In the genomic region with DNA sequence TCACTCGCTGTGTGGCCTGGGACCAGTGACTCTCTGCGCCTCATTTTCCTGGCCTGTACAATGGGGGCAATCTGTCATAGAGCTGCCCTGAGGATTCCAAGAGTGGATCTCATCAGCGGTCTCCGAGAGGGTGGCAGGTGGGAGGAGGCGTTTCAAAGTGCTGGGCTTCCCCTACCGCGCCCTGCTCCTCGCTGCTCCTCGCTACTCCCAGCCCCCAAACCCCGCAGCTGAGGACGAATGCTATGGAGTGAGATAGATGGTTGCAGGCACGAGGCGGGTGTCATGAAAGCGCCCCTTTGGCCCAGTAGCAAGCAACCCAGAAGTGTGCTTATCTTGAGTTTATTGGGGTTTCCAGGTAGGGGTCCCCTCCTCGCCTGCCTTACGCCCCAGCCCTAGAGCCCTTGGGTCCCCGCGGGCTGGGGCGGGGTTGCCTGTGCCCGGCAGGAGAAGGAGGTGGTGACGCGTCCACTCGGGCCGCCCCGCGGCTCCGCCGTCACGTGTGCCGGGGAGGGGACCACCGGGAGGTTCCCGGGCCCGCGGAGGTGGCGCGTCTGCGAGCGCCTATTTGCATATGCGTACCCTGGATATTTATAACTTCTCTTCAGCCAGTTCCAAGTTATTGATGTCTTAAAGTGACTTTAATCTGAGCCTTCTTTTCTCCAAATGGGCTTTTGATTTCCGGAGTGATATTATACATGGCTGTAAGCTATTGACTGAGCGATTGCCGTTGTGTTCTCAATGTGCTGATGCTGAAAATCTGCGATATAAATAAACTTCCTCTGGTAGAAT, we compare ENCODE assay signal across 13 cellular contexts.
DNase-seq lines count a peak whose midpoint lies in the region; ATAC-seq and TF ChIP-seq lines count a peak whose summit lies in the region.
"Had no signal": no experiment of that assay in that cellular context is flagged by ENCODE, and none has a peak within 500 bp of the region (broad histone marks: within the 10 kb centered on the region; RNA-seq: fewer than 3 reads in every experiment).

No MANE protein-coding gene starts in this region.

- peak; percentile 32 for ATAC-seq in upper lobe of right lung

- H3K4me3 ChIP-seq in esophagus muscularis mucosa = peak overlapping the region; percentile 42 to 53 (median 47)
- peak overlapping the region in 1 of 2 experiments; percentile 62 for H3K4me3 ChIP-seq in mesenchymal stem cell (ENCODE audit: insufficient read depth in 1 of 2, low read depth in 1 of 2, low read length in 2 of 2)
- peak overlapping the region; percentile 31 for H3K4me3 ChIP-seq in upper lobe of right lung
- H3K4me3 ChIP-seq: neural progenitor cell had no signal

- H2BK120ac ChIP-seq in mesenchymal stem cell (ENCODE audit: low read depth, low read length) = no peak overlapping the region

- TF ChIP-seq POLR2A in esophagus muscularis mucosa (IDR thresholded peaks at IDR 0.05; ENCODE audit: low read depth) = no peak

- no peaks in the 10 kb centered on the region for H3K27me3 ChIP-seq in esophagus muscularis mucosa
- no peaks in the 10 kb centered on the region for H3K27me3 ChIP-seq in mesenchymal stem cell (ENCODE audit: control insufficient read depth in 1 of 2, insufficient read depth in 1 of 2, low read length in 2 of 2)
- H3K27me3 ChIP-seq in upper lobe of right lung = no peaks in the 10 kb centered on the region
- H3K27me3 ChIP-seq: neural progenitor cell had no signal

- H3K4me1 ChIP-seq in esophagus muscularis mucosa = peaks cover 13 to 27% (median 23%) of the 10 kb centered on the region in 4 donors
- H3K4me1 ChIP-seq in mesenchymal stem cell (ENCODE audit: control insufficient read depth, insufficient read depth, low read depth, low read length) = peaks cover 2% of the 10 kb centered on the region
- no peaks in the 10 kb centered on the region for H3K4me1 ChIP-seq in upper lobe of right lung
- H3K4me1 ChIP-seq: neural progenitor cell had no signal

- peak overlapping the region; percentile 16 to 66 (median 40) for H3K27ac ChIP-seq in esophagus muscularis mucosa (replicated peaks in 1 of 4)
- H3K27ac ChIP-seq in mesenchymal stem cell (ENCODE audit: low read length, poor library complexity, severe bottlenecking) = no peak overlapping the region
- no peak overlapping the region for H3K27ac ChIP-seq in upper lobe of right lung
- H3K27ac ChIP-seq: 22Rv1, neural progenitor cell had no signal

- no peak overlapping the region for H2AFZ ChIP-seq in mesenchymal stem cell (ENCODE audit: low read depth, low read length)
- H2AFZ ChIP-seq: neural progenitor cell had no signal

- 27% methylated on average over 36 of the region's 43 CpGs for WGBS in esophagus muscularis mucosa
- 39% methylated on average over 24 of the region's 43 CpGs for WGBS in mesenchymal stem cell

- no peak for TF ChIP-seq EP300 in esophagus muscularis mucosa (IDR thresholded peaks at IDR 0.05)

- H2BK5ac ChIP-seq in mesenchymal stem cell (ENCODE audit: low read depth, low read length, poor library complexity, severe bottlenecking) = no peak overlapping the region

- H3K36me3 ChIP-seq in esophagus muscularis mucosa (peaks cover 0 to 16% (median 5%) of the 10 kb centered on the region in 4 donors), mesenchymal stem cell (ENCODE audit: control insufficient read depth in 1 of 2, insufficient read depth in 2 of 2, low read depth in 1 of 2, low read length in 2 of 2) (peaks cover 15 to 16% of the 10 kb centered on the region in 2 experiments), upper lobe of right lung (no peaks in the 10 kb centered on the region)
- H3K36me3 ChIP-seq: neural progenitor cell had no signal

- H2AK5ac ChIP-seq in mesenchymal stem cell (ENCODE audit: low read length, severe bottlenecking) = no peak overlapping the region

- H3K14ac ChIP-seq in mesenchymal stem cell (ENCODE audit: low read length in 2 of 2) = no peak overlapping the region

- H3K9ac ChIP-seq in mesenchymal stem cell (ENCODE audit: low read length) = peak overlapping the region; percentile 68
- H3K9ac ChIP-seq: neural progenitor cell had no signal

- H3K23ac ChIP-seq in mesenchymal stem cell (ENCODE audit: low read length in 2 of 2) = no peak overlapping the region

- H3K9me3 ChIP-seq in esophagus muscularis mucosa = no peaks in the 10 kb centered on the region
- no peaks in the 10 kb centered on the region for H3K9me3 ChIP-seq in mesenchymal stem cell (ENCODE audit: control insufficient read depth, low read length)
- no peaks in the 10 kb centered on the region for H3K9me3 ChIP-seq in upper lobe of right lung

- no peak overlapping the region for H3K4ac ChIP-seq in mesenchymal stem cell (ENCODE audit: low read depth in 1 of 2, low read length in 2 of 2)

- no peak overlapping the region for H4K91ac ChIP-seq in mesenchymal stem cell (ENCODE audit: low read length)

- no peak overlapping the region for H3K4me2 ChIP-seq in mesenchymal stem cell (ENCODE audit: low read length, poor library complexity, severe bottlenecking)
- H3K4me2 ChIP-seq: neural progenitor cell had no signal

- TF ChIP-seq CTCF in esophagus muscularis mucosa (IDR thresholded peaks at IDR 0.05) (peak in 1 of 3 experiments; percentile 6), upper lobe of right lung (IDR thresholded peaks at IDR 0.05) (no peak)

- H3K18ac ChIP-seq in mesenchymal stem cell (ENCODE audit: low read depth in 1 of 2, low read length in 2 of 2) = no peak overlapping the region

- H4K8ac ChIP-seq in mesenchymal stem cell (ENCODE audit: low read length) = no peak overlapping the region

- no peak overlapping the region for H2BK15ac ChIP-seq in mesenchymal stem cell (ENCODE audit: low read depth, poor library complexity, severe bottlenecking)

- intact Hi-C loops in esophagus muscularis mucosa (cut with DNase I) = no loop called here
- intact Hi-C loops in upper lobe of right lung (cut with DNase I) = no loop called here

- H3K79me1 ChIP-seq in mesenchymal stem cell (replicated peaks; ENCODE audit: low read length, poor library complexity, severe bottlenecking) = no peaks in the 10 kb centered on the region

- no peak overlapping the region for H2BK12ac ChIP-seq in mesenchymal stem cell (ENCODE audit: low read length in 2 of 2)

- peak in 2 of 3 experiments; percentile 30 to 42 for DNase-seq in NCI-H1417 (lab: John Stamatoyannopoulos, UW)
- DNase-seq in NCI-H1417 treated with DMSO at 0.1 percent for 48 hours (lab: John Stamatoyannopoulos, UW) = no peak
- no peak for DNase-seq in esophagus muscularis mucosa (ENCODE audit: extremely low spot score)
- no peak for DNase-seq in mesenchymal stem cell
- DNase-seq in upper lobe of right lung = no peak
- no peak for DNase-seq in activated T-cell treated with anti-CD3 and anti-CD28 coated beads for 4 hours
- DNase-seq in NOMO-1 treated with DMSO at 0.1 percent for 48 hours (lab: John Stamatoyannopoulos, UW; ENCODE audit: unreplicated experiment) = no peak
- no peak for DNase-seq in putamen (ENCODE audit: low spot score)
- DNase-seq: activated CD4-positive, alpha-beta memory T cell treated with anti-CD3 and anti-CD28 coated beads, Interleukin-2, amount 10 ng/mL, durations not matched to agents 7 days and 5 days; GF-D8; NCI-H226 had no signal

Comparison
In these comparisons a context has a peak if more than half of its experiments do, and no peak if none do; other contexts are left out.
1. DNase-seq: peak in NCI-H1417 (2 of 3); none in NCI-H1417 treated with DMSO at 0.1 percent for 48 hours (single experiment), esophagus muscularis mucosa (single experiment), mesenchymal stem cell (single experiment), upper lobe of right lung (single experiment), activated T-cell treated with anti-CD3 and anti-CD28 coated beads for 4 hours (single experiment), NOMO-1 treated with DMSO at 0.1 percent for 48 hours (single experiment) and putamen (single experiment).
2. H3K27ac ChIP-seq: peak in esophagus muscularis mucosa (4 of 4); none in mesenchymal stem cell (single experiment) and upper lobe of right lung (single experiment).